In genomic region chr2:119491776-119492525, GRCh38 we compare ENCODE assay signal across 1 cellular context.
TF ChIP-seq lines count a peak whose summit lies in the region.

No MANE protein-coding gene starts in this region.

TF ChIP-seq in H1, 55 proteins besides CTCF, POLR2A, EP300 and RAD21:
- TF ChIP-seq JUND (IDR thresholded peaks at IDR 0.05; ENCODE audit: low read length), result peak; percentile 83
- TF ChIP-seq TEAD4 (IDR thresholded peaks at IDR 0.05; ENCODE audit: low read depth, low read length), result peak; percentile 48; the same call in 1 of the 2 replicates
- TF ChIP-seq, protein P1, sequence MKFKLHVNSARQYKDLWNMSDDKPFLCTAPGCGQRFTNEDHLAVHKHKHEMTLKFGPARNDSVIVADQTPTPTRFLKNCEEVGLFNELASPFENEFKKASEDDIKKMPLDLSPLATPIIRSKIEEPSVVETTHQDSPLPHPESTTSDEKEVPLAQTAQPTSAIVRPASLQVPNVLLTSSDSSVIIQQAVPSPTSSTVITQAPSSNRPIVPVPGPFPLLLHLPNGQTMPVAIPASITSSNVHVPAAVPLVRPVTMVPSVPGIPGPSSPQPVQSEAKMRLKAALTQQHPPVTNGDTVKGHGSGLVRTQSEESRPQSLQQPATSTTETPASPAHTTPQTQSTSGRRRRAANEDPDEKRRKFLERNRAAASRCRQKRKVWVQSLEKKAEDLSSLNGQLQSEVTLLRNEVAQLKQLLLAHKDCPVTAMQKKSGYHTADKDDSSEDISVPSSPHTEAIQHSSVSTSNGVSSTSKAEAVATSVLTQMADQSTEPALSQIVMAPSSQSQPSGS (IDR thresholded peaks at IDR 0.05; ENCODE audit: low read length), result 0 out of 2 replicates have a peak, but pooled peaks have one; percentile 70
- TF ChIP-seq JUN (IDR thresholded peaks at IDR 0.05; ENCODE audit: low read depth, low read length), result peak; percentile 78; the same call in 1 of the 2 replicates
- TF ChIP-seq PHF8 (conservative IDR thresholded peaks at IDR 0.05; ENCODE audit: low read depth, low read length), result no peak
